1 cellular context compared by ENCODE assay signal in the genomic region with DNA sequence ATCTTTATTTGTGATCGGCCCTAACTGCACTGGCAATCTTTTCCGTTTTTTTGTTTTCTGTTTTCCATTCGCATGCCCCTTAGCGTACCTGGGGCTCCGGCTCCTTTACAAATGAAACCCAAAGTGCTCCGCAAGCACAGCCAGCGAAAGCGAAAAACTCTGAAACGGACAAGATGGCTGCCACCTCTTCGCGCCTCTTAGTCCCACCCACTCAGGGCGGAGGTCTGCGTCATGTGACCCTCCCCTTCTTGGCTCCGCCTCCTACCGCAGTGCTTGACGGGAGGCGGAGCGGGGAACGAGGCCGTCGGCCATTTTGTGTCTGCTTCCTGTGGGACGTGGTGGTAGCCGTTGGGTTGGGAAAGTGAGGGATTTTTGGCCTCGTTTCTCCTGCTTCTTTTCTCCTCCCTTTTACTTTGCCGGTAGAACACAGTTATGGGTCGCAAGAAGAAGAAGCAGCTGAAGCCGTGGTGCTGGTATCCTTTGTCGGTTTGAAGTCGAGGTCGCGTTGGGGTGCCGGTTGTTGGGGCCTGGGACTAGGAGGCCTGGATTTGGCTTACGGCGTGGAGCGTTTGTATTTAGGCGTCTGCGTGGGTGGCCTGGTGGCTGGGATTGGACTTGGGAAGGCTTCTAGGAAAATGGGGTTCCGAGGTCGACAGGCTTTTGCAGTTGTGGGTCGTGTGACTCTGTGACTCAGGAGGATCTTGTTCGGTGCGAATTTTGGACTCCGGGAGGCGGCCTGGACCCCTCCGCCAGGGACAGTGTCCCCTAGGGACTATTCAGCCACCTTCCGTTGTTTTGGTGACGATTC.
TF ChIP-seq lines count a peak whose summit lies in the region.

Gene ZNF207, plus strand, starts transcription at position 304 of the 808 bp plus-strand sequence. Its CDS starts 129 bp downstream, at position 433.

TF ChIP-seq in K562, 482 proteins besides CTCF, POLR2A, EP300 and RAD21 (continued from another document):
- TF ChIP-seq, protein P1, sequence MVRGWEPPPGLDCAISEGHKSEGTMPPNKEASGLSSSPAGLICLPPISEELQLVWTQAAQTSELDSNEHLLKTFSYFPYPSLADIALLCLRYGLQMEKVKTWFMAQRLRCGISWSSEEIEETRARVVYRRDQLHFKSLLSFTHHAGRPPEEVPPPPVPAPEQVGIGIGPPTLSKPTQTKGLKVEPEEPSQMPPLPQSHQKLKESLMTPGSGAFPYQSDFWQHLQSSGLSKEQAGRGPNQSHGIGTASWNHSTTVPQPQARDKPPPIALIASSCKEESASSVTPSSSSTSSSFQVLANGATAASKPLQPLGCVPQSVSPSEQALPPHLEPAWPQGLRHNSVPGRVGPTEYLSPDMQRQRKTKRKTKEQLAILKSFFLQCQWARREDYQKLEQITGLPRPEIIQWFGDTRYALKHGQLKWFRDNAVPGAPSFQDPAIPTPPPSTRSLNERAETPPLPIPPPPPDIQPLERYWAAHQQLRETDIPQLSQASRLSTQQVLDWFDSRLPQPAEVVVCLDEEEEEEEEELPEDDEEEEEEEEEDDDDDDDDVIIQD (CRISPR knock-in tag; IDR thresholded peaks at IDR 0.05) = 0 out of 2 replicates have a peak, but pooled peaks have one; percentile 50
- TF ChIP-seq CBX5 (IDR thresholded peaks at IDR 0.05; ENCODE audit: borderline replicate concordance, low read depth) (no peak), CLOCK (CRISPR knock-in tag; IDR thresholded peaks at IDR 0.05; ENCODE audit: borderline replicate concordance) (no peak), CXXC5 (CRISPR knock-in tag; IDR thresholded peaks at IDR 0.05) (peak; percentile 74), MXI1 (IDR thresholded peaks at IDR 0.05; ENCODE audit: low read depth, low read length) (peak; percentile 21; the same call in 1 of the 2 replicates), ELF4 (CRISPR knock-in tag; IDR thresholded peaks at IDR 0.05) (0 out of 2 replicates have a peak, but pooled peaks have one; percentile 49)
